ENCODE assay signal across 8 cellular contexts in genomic region chr11:96075532-96075959, GRCh38.
DNase-seq lines count a peak whose midpoint lies in the region; ATAC-seq, FAIRE-seq and TF ChIP-seq lines count a peak whose summit lies in the region.

No MANE protein-coding gene starts in this region.

- H3K27me3 Mint-ChIP-seq in T-cell, result no peaks in the 10 kb centered on the region

- peak overlapping the region; percentile 43 for H3K4me2 ChIP-seq in GM23248 (ENCODE audit: unreplicated experiment)

- intact Hi-C loops in pancreas (cut with DNase I), result no loop called here

- no peak overlapping the region for H2AFZ ChIP-seq in GM23248

- H3K9ac ChIP-seq in GM23248, result no peak overlapping the region

- H3K27ac Mint-ChIP-seq in T-cell, result peak overlapping the region; percentile 59 to 82

- WGBS in GM23248 (ENCODE audit: low coverage in 1 of 2, low lambda C conversion rate in 2 of 2, missing lambda C conversion rate in 2 of 2), 2 experiments, result 43 to 44% methylated on average over 5 of the region's 5 CpGs
- 34 to 37% methylated on average over 5 of the region's 5 CpGs for WGBS in pancreas, 2 donors

- TF ChIP-seq CTCF in pancreas (IDR thresholded peaks at IDR 0.05), result no peak
- no peak for TF ChIP-seq CTCF in coronary artery (IDR thresholded peaks at IDR 0.05)

- H3K27ac ChIP-seq in GM23248, result peak overlapping the region; percentile 24; the same call in 1 of the 2 replicates
- peak overlapping the region in 2 of 4 donors; percentile 53 to 58 for H3K27ac ChIP-seq in pancreas
- peak overlapping the region in 1 of 2 donors; percentile 9 for H3K27ac ChIP-seq in coronary artery

- H3K36me3 Mint-ChIP-seq in T-cell, result peaks cover 54% of the 10 kb centered on the region

- H3K27me3 ChIP-seq in GM23248 (replicated peaks; ENCODE audit: insufficient read depth) (no peaks in the 10 kb centered on the region), pancreas (no peaks in the 10 kb centered on the region)

- no peaks in the 10 kb centered on the region for H3K9me3 ChIP-seq in GM23248 (ENCODE audit: low read depth)
- no peaks in the 10 kb centered on the region for H3K9me3 ChIP-seq in pancreas

- H3K4me3 Mint-ChIP-seq in T-cell, result no peak overlapping the region

- no peak overlapping the region for H3K4me3 ChIP-seq in GM23248
- H3K4me3 ChIP-seq in pancreas, result no peak overlapping the region
- H3K4me3 ChIP-seq in coronary artery, result no peak overlapping the region

- H3K36me3 ChIP-seq in GM23248 (ENCODE audit: low read depth), result peaks cover 17% of the 10 kb centered on the region
- no peaks in the 10 kb centered on the region for H3K36me3 ChIP-seq in pancreas

- no peaks in the 10 kb centered on the region for H4K20me1 ChIP-seq in GM23248 (ENCODE audit: insufficient read depth)

- peaks cover 18% of the 10 kb centered on the region for H3K4me1 ChIP-seq in GM23248 (ENCODE audit: insufficient read depth)
- peaks cover 0 to 3% (median 0%) of the 10 kb centered on the region in 3 donors for H3K4me1 ChIP-seq in pancreas

- in situ Hi-C loops in GM23248 (cut with MboI), result no loop called here

- peaks cover 94% of the 10 kb centered on the region for H3K79me2 ChIP-seq in GM23248 (ENCODE audit: insufficient read depth)

- H3K4me1 Mint-ChIP-seq in T-cell, result peaks cover 54 to 71% (median 70%) of the 10 kb centered on the region in 3 donors

- H3K9me2 ChIP-seq in GM23248 (ENCODE audit: insufficient read depth), result no peaks in the 10 kb centered on the region

- ATAC-seq in GM18861 (IDR thresholded peaks at IDR 0.05; ENCODE audit: unreplicated experiment), result peak; percentile 72
- no peak for ATAC-seq in T-cell (replicated peaks in 1 of 4)
- peak in 3 of 4 donors; percentile 20 to 28 (median 26) for ATAC-seq in pancreas

- H3F3A ChIP-seq in GM23248 (ENCODE audit: insufficient read depth), result peaks cover 10% of the 10 kb centered on the region

- DNase-seq in GM23248 (peak; percentile 54), T-cell (no peak), pancreas (no peak), coronary artery (ENCODE audit: low spot score) (no peak), NCI-H82 treated with DMSO at 0.1 percent for 48 hours (lab: John Stamatoyannopoulos, UW; ENCODE audit: unreplicated experiment) (no peak), NCI-H187 (lab: John Stamatoyannopoulos, UW) (no peak), SKM-1 (lab: John Stamatoyannopoulos, UW; ENCODE audit: unreplicated experiment) (no peak)

- H3K9me3 Mint-ChIP-seq in T-cell, result no peaks in the 10 kb centered on the region

- no peak for FAIRE-seq in pancreas (lab: Jason Lieb, UNC)

- CTCF ChIA-PET in T-cell (lab: Charles Lee), result interaction anchor here (0.7 to 1.7 kb wide), 4 partner anchors 10 to 268 kb away, joined by 3 to 4 read pairs (median 3); no protein-coding TSS in a partner anchor

- POLR2A ChIA-PET in T-cell (lab: Charles Lee), result interaction anchor here in 1 of 2 donors (0.6 to 0.7 kb wide), 2 partner anchors 269 to 314 kb away, joined by 3 read pairs; partner anchors contain the start of gene JRKL

Comparison
In these comparisons a context has a peak if more than half of its experiments do, and no peak if none do; other contexts are left out.
1. ATAC-seq: peak in GM18861 (single experiment) and pancreas (3 of 4); none in T-cell (0 of 4).